Comparison of ENCODE assay signal across 8 cellular contexts in genomic region chr4:18021470-18021719, GRCh38. TPM values are rescaled to one million over a fixed set of nuclear protein-coding genes. Genes with fewer than 3 reads are reported as not detected.
DNase-seq lines count a peak whose midpoint lies in the region; ATAC-seq, FAIRE-seq and TF ChIP-seq lines count a peak whose summit lies in the region.

No MANE protein-coding gene starts in this region.

- no CpG with 5 or more reads among the region's 34 CpGs for WGBS in H9 (ENCODE audit: extremely low coverage, insufficient read length, low lambda C conversion rate)

- H3K36me3 Mint-ChIP-seq in Calu3 (ENCODE audit: insufficient read depth, unreplicated experiment) (peaks cover 27% of the 10 kb centered on the region), H9 (ENCODE audit: insufficient read depth in 1 of 3, low read depth in 3 of 3) (no peaks in the 10 kb centered on the region)

- ATAC-seq in omental fat pad (ENCODE audit: low FRiP score) (peak; percentile 6), GM18870 (IDR thresholded peaks at IDR 0.05; ENCODE audit: unreplicated experiment) (no peak)

- H2BK12ac ChIP-seq in H9 (ENCODE audit: insufficient read length, low read depth, low read length) = no peak overlapping the region

- no TSS peak for BruUV-seq in Calu3 (replicated peaks; lab: Mats Ljungman, UMichigan)

- no peak overlapping the region for H3K4ac ChIP-seq in H9 (ENCODE audit: low read depth, low read length)

- no peak for FAIRE-seq in GM12892 (lab: Jason Lieb, UNC)

- H2BK20ac ChIP-seq in H9 (ENCODE audit: low read depth, low read length, poor library complexity, severe bottlenecking) = no peak overlapping the region

- peak overlapping the region; percentile 39 for H3K18ac ChIP-seq in H9 (ENCODE audit: insufficient read length, low read depth, low read length)

- CTCF ChIA-PET in Calu3 (lab: Charles Lee) = no interaction called here

- no peak overlapping the region for H2BK120ac ChIP-seq in H9 (ENCODE audit: low read depth, low read length, poor library complexity, severe bottlenecking)

- intact Hi-C loops in Calu3 (cut with micrococcal nuclease; ENCODE audit: unreplicated experiment) = loop anchor here (5.0 to 10.0 kb wide), 3 partner anchors 91 to 207 kb away; partner anchors contain the start of genes DCAF16 and NCAPG

- no peak overlapping the region for H3K56ac ChIP-seq in H9 (ENCODE audit: insufficient read length, low read depth, low read length)

- H3K4me2 ChIP-seq in H9 (ENCODE audit: insufficient read depth, insufficient read length, low read length) = no peak overlapping the region
- peak overlapping the region; percentile 80 for H3K4me2 ChIP-seq in OCI-LY3 (ENCODE audit: low read length)

- H4K91ac ChIP-seq in H9 (ENCODE audit: insufficient read length, low read depth, low read length) = no peak overlapping the region

- H3K9me3 Mint-ChIP-seq in Calu3 (ENCODE audit: low read depth, unreplicated experiment) (no peaks in the 10 kb centered on the region), H9 (no peaks in the 10 kb centered on the region; a peak in 2 of 5 replicates)

- no peak overlapping the region for H3T11ph ChIP-seq in H9 (ENCODE audit: low read length)

- H3K4me3 Mint-ChIP-seq in Calu3 (ENCODE audit: low read depth, unreplicated experiment) (peak overlapping the region; percentile 94), H9 (peak overlapping the region; percentile 85 to 91)

- H3K4me1 ChIP-seq in H9 (ENCODE audit: insufficient read depth, low read length) (no peaks in the 10 kb centered on the region), OCI-LY3 (ENCODE audit: low read length) (peaks cover 19% of the 10 kb centered on the region)

- H3K4me1 Mint-ChIP-seq in Calu3 (ENCODE audit: low read depth, unreplicated experiment) (no peaks in the 10 kb centered on the region), H9 (peaks cover 16 to 20% of the 10 kb centered on the region in 2 experiments)

- H3K79me1 ChIP-seq in H9 (ENCODE audit: insufficient read depth, low read depth, low read length, poor library complexity, severe bottlenecking) = peaks cover 3% of the 10 kb centered on the region

- H3K27me3 Mint-ChIP-seq in Calu3 (ENCODE audit: unreplicated experiment) (peaks cover 14% of the 10 kb centered on the region), H9 (ENCODE audit: low read depth) (peaks cover 31% of the 10 kb centered on the region)

- TF ChIP-seq CTCF in Calu3 (IDR thresholded peaks at IDR 0.05; ENCODE audit: unreplicated experiment) (no peak), H9 (conservative IDR thresholded peaks at IDR 0.05) (no peak), OCI-LY3 (IDR thresholded peaks at IDR 0.05; ENCODE audit: low read depth, low read length) (no peak), omental fat pad (IDR thresholded peaks at IDR 0.05) (no peak)

- H3K79me2 ChIP-seq in H9 (ENCODE audit: insufficient read depth, low read length) (no peaks in the 10 kb centered on the region; the same call in 1 of the 2 replicates), OCI-LY3 (ENCODE audit: low read length) (peaks cover 47% of the 10 kb centered on the region)

- no peak overlapping the region for H4K8ac ChIP-seq in H9 (replicated peaks; ENCODE audit: insufficient read length, low read depth, low read length)

- H3K4me3 ChIP-seq in OCI-LY3 (ENCODE audit: low read length) = peak overlapping the region; percentile 99

- no peak overlapping the region for H2AK5ac ChIP-seq in H9 (ENCODE audit: insufficient read length, low read length)

- DNase-seq in Calu3 = no peak
- no peak for DNase-seq in H9
- no peak for DNase-seq in epithelial cell of prostate (ENCODE audit: low read depth, low spot score)
- no peak for DNase-seq in omental fat pad (ENCODE audit: low spot score)
- no peak for DNase-seq in germinal center (ENCODE audit: low spot score)
- no peak for DNase-seq in GM12892 (ENCODE audit: insufficient read length)

- H3K9me3 ChIP-seq in H9 (ENCODE audit: control insufficient read depth, low read depth, low read length) (no peaks in the 10 kb centered on the region), OCI-LY3 (ENCODE audit: insufficient read depth, low read length) (no peaks in the 10 kb centered on the region)

- no peaks in the 10 kb centered on the region for H4K20me1 ChIP-seq in H9 (ENCODE audit: control insufficient read depth, insufficient read depth, insufficient read length)
- H4K20me1 ChIP-seq in OCI-LY3 (ENCODE audit: insufficient read depth, low read length) = peaks cover 38% of the 10 kb centered on the region

- H3K27ac ChIP-seq in H9 (ENCODE audit: insufficient read length, low read depth, low read length) (no peak overlapping the region), OCI-LY3 (ENCODE audit: low read length) (peak overlapping the region; percentile 62), epithelial cell of prostate (peak overlapping the region; percentile 76)

- H4K5ac ChIP-seq in H9 (ENCODE audit: insufficient read length, low read depth, low read length) = no peak overlapping the region

- H3K9ac ChIP-seq in H9 (ENCODE audit: extremely low read depth, insufficient read length, low read length) = peak overlapping the region; percentile 12
- H3K9ac ChIP-seq in OCI-LY3 (ENCODE audit: low read length) = peak overlapping the region; percentile 80

- no peak; the same call in 1 of the 2 replicates for TF ChIP-seq POLR2A in GM12892 (IDR thresholded peaks at IDR 0.05; ENCODE audit: low read depth, low read length)

- H3K36me3 ChIP-seq in OCI-LY3 (replicated peaks; ENCODE audit: low read depth, low read length) = no peaks in the 10 kb centered on the region

- H3K27me3 ChIP-seq in H9 (ENCODE audit: insufficient read depth, low read length) (no peaks in the 10 kb centered on the region; the same call in 1 of the 2 replicates), OCI-LY3 (ENCODE audit: low read depth, low read length) (peaks cover 11% of the 10 kb centered on the region)

- no peak overlapping the region for H3K23ac ChIP-seq in H9 (ENCODE audit: insufficient read length, low read depth, low read length)

- H2AFZ ChIP-seq in H9 (ENCODE audit: low read length) (no peak overlapping the region), OCI-LY3 (ENCODE audit: low read depth, low read length) (peak overlapping the region; percentile 10; the same call in 1 of the 2 replicates)

- H2BK15ac ChIP-seq in H9 (ENCODE audit: low read depth, low read length) = no peak overlapping the region

- peak overlapping the region; percentile 78 for H3K27ac Mint-ChIP-seq in Calu3 (ENCODE audit: unreplicated experiment)
- no peak overlapping the region for H3K27ac Mint-ChIP-seq in H9

- H2BK5ac ChIP-seq in H9 (ENCODE audit: insufficient read length, low read length) = no peak overlapping the region

- H3K14ac ChIP-seq in H9 (ENCODE audit: insufficient read depth, low read length) = 0 out of 2 replicates have a peak overlapping the region, but pooled peaks have one; percentile 80

- H3K23me2 ChIP-seq in H9 (ENCODE audit: insufficient read length, low read depth, low read length, poor library complexity, severe bottlenecking) = peaks cover 11% of the 10 kb centered on the region

RNA-seq across cellular contexts. Expression of gene LCORL, which starts 0.2 kb away (rescaled TPM):
- 14.4 and 15.4 TPM in 2 replicates for total RNA-seq in Calu3 (2022)
- total RNA-seq in H9 (2021) = 11.6 and 15.5 TPM in 2 replicates
- total RNA-seq in omental fat pad = 10 to 100 TPM; 11.4 to 23.6 (median 13.0) TPM
- polyA plus RNA-seq in GM12892 (2012; ENCODE audit: missing spikeins) = 5.9 TPM
